ENCODE assay signal across 9 cellular contexts in genomic region chr1:230863449-230863848, GRCh38. TPM values are rescaled to one million over a fixed set of nuclear protein-coding genes. Genes with fewer than 3 reads are reported as not detected.
DNase-seq lines count a peak whose midpoint lies in the region; ATAC-seq and TF ChIP-seq lines count a peak whose summit lies in the region.
"Had no signal": no experiment of that assay in that cellular context is flagged by ENCODE, and none has a peak within 500 bp of the region (broad histone marks: within the 10 kb centered on the region; RNA-seq: fewer than 3 reads in every experiment).

No MANE protein-coding gene starts in this region.

- H3K4me2 ChIP-seq in DOHH2 (ENCODE audit: low read length) = peak overlapping the region; percentile 3; the same call in 1 of the 2 replicates

- DNase-seq in NCI-H526 treated with DMSO at 0.1 percent for 48 hours (lab: John Stamatoyannopoulos, UW) (peak; percentile 22), cardiac septum (ENCODE audit: low spot score) (peak; percentile 71), progenitor cell of endocrine pancreas (ENCODE audit: low spot score, unreplicated experiment) (no peak), NCI-H524 treated with DMSO at 0.1 percent for 48 hours (lab: John Stamatoyannopoulos, UW) (no peak), UCSD-AML1 (lab: John Stamatoyannopoulos, UW; ENCODE audit: unreplicated experiment) (no peak)
- DNase-seq: activated naive CD4-positive, alpha-beta T cell treated with anti-CD3 and anti-CD28 coated beads, Interleukin-2, amount 50 U/mL, for 16 hours had no signal

- H3K36me3 ChIP-seq in DOHH2 (ENCODE audit: control insufficient read depth, low read length) = no peaks in the 10 kb centered on the region

- H3F3A ChIP-seq in DOHH2 (ENCODE audit: control insufficient read depth, insufficient read depth) = no peaks in the 10 kb centered on the region

- no peak overlapping the region for H3K27ac ChIP-seq in DOHH2 (ENCODE audit: low read depth, low read length)

- TF ChIP-seq CTCF in DOHH2 (IDR thresholded peaks at IDR 0.05; ENCODE audit: low read depth, low read length, poor library complexity, severe bottlenecking) (no peak), progenitor cell of endocrine pancreas (IDR thresholded peaks at IDR 0.05; ENCODE audit: unreplicated experiment) (no peak)

- H3K4me3 Mint-ChIP-seq in progenitor cell of endocrine pancreas (ENCODE audit: low read depth) = peak overlapping the region; percentile 7

- intact Hi-C loops in cardiac septum (cut with DNase I) = loop anchor here (2.0 kb wide), 1 partner anchor 15 kb away; no protein-coding TSS in a partner anchor

- H3K4me1 Mint-ChIP-seq in progenitor cell of endocrine pancreas (ENCODE audit: low read depth) = peaks cover 43% of the 10 kb centered on the region

- no peaks in the 10 kb centered on the region for H3K27me3 Mint-ChIP-seq in progenitor cell of endocrine pancreas

- H3K9me2 ChIP-seq in DOHH2 (replicated peaks; ENCODE audit: control insufficient read depth, low read length) = no peaks in the 10 kb centered on the region

- peak overlapping the region; percentile 92 for H3K27ac Mint-ChIP-seq in progenitor cell of endocrine pancreas

- ATAC-seq in HG02884 (IDR thresholded peaks at IDR 0.05; ENCODE audit: unreplicated experiment) (no peak), GM18909 (IDR thresholded peaks at IDR 0.05; ENCODE audit: poor library complexity, unreplicated experiment) (no peak)

- H3K4me3 ChIP-seq in DOHH2 (ENCODE audit: low read length) = no peak overlapping the region

- H3K79me2 ChIP-seq in DOHH2 (ENCODE audit: control insufficient read depth, low read length) = no peaks in the 10 kb centered on the region

- peaks cover 20% of the 10 kb centered on the region for H3K27me3 ChIP-seq in DOHH2 (ENCODE audit: control insufficient read depth, low read length)

- H3K9me3 ChIP-seq in DOHH2 (ENCODE audit: control insufficient read depth, insufficient read depth, low read length) = no peaks in the 10 kb centered on the region

- H3K9me3 Mint-ChIP-seq in progenitor cell of endocrine pancreas (ENCODE audit: low read depth) = no peaks in the 10 kb centered on the region

- no peaks in the 10 kb centered on the region for H4K20me1 ChIP-seq in DOHH2 (ENCODE audit: control insufficient read depth, insufficient read depth, low read depth, low read length)

- peaks cover 13% of the 10 kb centered on the region for H3K4me1 ChIP-seq in DOHH2 (ENCODE audit: control insufficient read depth, low read length)

- peaks cover 11% of the 10 kb centered on the region for H3K36me3 Mint-ChIP-seq in progenitor cell of endocrine pancreas (ENCODE audit: insufficient read depth)

RNA-seq across cellular contexts. Expression of gene C1orf198, which starts 4.9 kb away (rescaled TPM):
- total RNA-seq in cardiac septum = 73.9 TPM
- 67.8 and 70.1 TPM in 2 replicates for total RNA-seq in progenitor cell of endocrine pancreas

Comparison
In these comparisons a context has a peak if more than half of its experiments do, and no peak if none do; other contexts are left out.
1. DNase-seq: peak in NCI-H526 treated with DMSO at 0.1 percent for 48 hours (single experiment) and cardiac septum (single experiment); none in progenitor cell of endocrine pancreas (single experiment), NCI-H524 treated with DMSO at 0.1 percent for 48 hours (single experiment) and UCSD-AML1 (single experiment).